ENCODE assay signal across 34 cellular contexts in the genomic region with DNA sequence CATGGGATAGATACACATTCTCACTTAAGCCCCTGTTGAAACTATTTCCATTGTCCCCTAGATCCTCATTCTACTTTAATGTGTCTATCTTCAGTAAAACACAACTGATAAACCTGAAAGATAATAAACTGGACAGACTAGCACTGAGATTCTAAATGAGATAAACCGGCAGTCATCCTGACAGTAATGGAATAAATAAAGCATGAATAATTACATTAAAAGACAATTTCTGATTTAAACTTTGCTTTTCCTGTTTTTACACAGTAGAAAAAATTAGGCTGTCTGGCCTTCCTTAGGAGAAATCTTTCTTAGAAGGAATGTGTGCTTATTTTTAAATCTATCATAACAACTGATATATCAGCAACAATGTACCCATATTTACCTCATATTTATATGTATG.
"Had no signal": no experiment of that assay in that cellular context is flagged by ENCODE, and none has a peak within 500 bp of the region (broad histone marks: within the 10 kb centered on the region; RNA-seq: fewer than 3 reads in every experiment).

No MANE protein-coding gene starts in this region.

- DNase-seq: Karpas-422, Kasumi-1, KG1, MG63, MM.1S, MV-4-11, NCI-H1048, NCI-H1092, NCI-H1092 treated with DMSO at 0.1 percent for 48 hours, NCI-H1105, NCI-H1105 treated with DMSO at 0.1 percent for 48 hours, NCI-H1417, NCI-H1417 treated with DMSO at 0.1 percent for 48 hours, NCI-H1436, NCI-H1436 treated with DMSO at 0.1 percent for 48 hours, NCI-H146, NCI-H1694, NCI-H1694 treated with DMSO at 0.1 percent for 48 hours, NCI-H187, NCI-H187 treated with DMSO at 0.1 percent for 48 hours, NCI-H1930, NCI-H2029, NCI-H2029 treated with DMSO at 0.1 percent for 48 hours, NCI-H2081, NCI-H2081 treated with DMSO at 0.1 percent for 48 hours, NCI-H2107, NCI-H2171, NCI-H2171 treated with DMSO at 0.1 percent for 48 hours, NCI-H2227 treated with DMSO at 0.1 percent for 48 hours, NCI-H226, NCI-H345, NCI-H446, NCI-H446 treated with DMSO at 0.1 percent for 48 hours had no signal

- H3K36me3 ChIP-seq: MG63 had no signal

- H3K27ac ChIP-seq: KMS-11 had no signal

- H3K4me3 ChIP-seq: MG63 had no signal

- H3K9me3 ChIP-seq: MG63 had no signal

- H3K27me3 ChIP-seq: MG63 had no signal

- H3K9ac ChIP-seq: KMS-11 had no signal

- H3K4me2 ChIP-seq: KMS-11 had no signal
